20 cellular contexts compared by ENCODE assay signal in genomic region chr6:132967871-132968270, GRCh38.
"Had no signal": no experiment of that assay in that cellular context is flagged by ENCODE, and none has a peak within 500 bp of the region (broad histone marks: within the 10 kb centered on the region; RNA-seq: fewer than 3 reads in every experiment).

No MANE protein-coding gene starts in this region.

- DNase-seq: colonic mucosa; cortex of kidney; effector CD8-positive, alpha-beta T cell; foreskin keratinocyte; heart left ventricle; hypothalamus; immature natural killer cell; left cardiac atrium; left lung; left ventricle myocardium superior; lower lobe of right lung; mesenchymal stem cell; mucosa of descending colon; naive B cell; naive thymus-derived CD8-positive, alpha-beta T cell had no signal

- H3K4me2 ChIP-seq: hepatocyte had no signal

- H3K4me3 Mint-ChIP-seq: dendritic cell treated with granulocyte-macrophage colony-stimulating factor and Interleukin-4, amounts not matched to agents 40 ng/mL and 50 ng/mL, for 4 days; immature natural killer cell; mesothelial cell of epicardium; naive B cell; naive thymus-derived CD8-positive, alpha-beta T cell had no signal

- H3K36me3 ChIP-seq: colonic mucosa, esophagus muscularis mucosa, gastroesophageal sphincter, heart left ventricle, left lung, lower lobe of right lung had no signal

- H3K79me2 ChIP-seq: hepatocyte had no signal

- H3K27me3 Mint-ChIP-seq: dendritic cell treated with granulocyte-macrophage colony-stimulating factor and Interleukin-4, amounts not matched to agents 40 ng/mL and 50 ng/mL, for 4 days had no signal

- ATAC-seq: foreskin keratinocyte; gastroesophageal sphincter; heart left ventricle; left cardiac atrium; left lung; left ventricle myocardium superior; lower lobe of right lung; mucosa of descending colon; naive thymus-derived CD8-positive, alpha-beta T cell had no signal

- H3K4me3 ChIP-seq: colonic mucosa, esophagus muscularis mucosa, gastroesophageal sphincter, heart left ventricle, hepatocyte, left lung, lower lobe of right lung, mucosa of descending colon had no signal

- H3K27me3 ChIP-seq: colonic mucosa, esophagus muscularis mucosa, heart left ventricle, hepatocyte, left lung had no signal

- H3K27ac Mint-ChIP-seq: dendritic cell treated with granulocyte-macrophage colony-stimulating factor and Interleukin-4, amounts not matched to agents 40 ng/mL and 50 ng/mL, for 4 days; immature natural killer cell; naive thymus-derived CD8-positive, alpha-beta T cell had no signal

- H3K36me3 Mint-ChIP-seq: immature natural killer cell; mesothelial cell of epicardium; naive B cell; naive thymus-derived CD8-positive, alpha-beta T cell had no signal

- H3K9me3 Mint-ChIP-seq: dendritic cell treated with granulocyte-macrophage colony-stimulating factor and Interleukin-4, amounts not matched to agents 40 ng/mL and 50 ng/mL, for 4 days; immature natural killer cell; naive B cell; naive thymus-derived CD8-positive, alpha-beta T cell had no signal

- H3K27ac ChIP-seq: colonic mucosa, esophagus muscularis mucosa, foreskin keratinocyte, gastroesophageal sphincter, heart left ventricle, hepatocyte, left lung, lower lobe of right lung had no signal

- H3K4me1 Mint-ChIP-seq: immature natural killer cell; naive thymus-derived CD8-positive, alpha-beta T cell had no signal

- H3K4me1 ChIP-seq: colonic mucosa, foreskin keratinocyte, lower lobe of right lung had no signal

- H2AFZ ChIP-seq: hepatocyte had no signal
